9 cellular contexts compared by ENCODE assay signal in the genomic region with DNA sequence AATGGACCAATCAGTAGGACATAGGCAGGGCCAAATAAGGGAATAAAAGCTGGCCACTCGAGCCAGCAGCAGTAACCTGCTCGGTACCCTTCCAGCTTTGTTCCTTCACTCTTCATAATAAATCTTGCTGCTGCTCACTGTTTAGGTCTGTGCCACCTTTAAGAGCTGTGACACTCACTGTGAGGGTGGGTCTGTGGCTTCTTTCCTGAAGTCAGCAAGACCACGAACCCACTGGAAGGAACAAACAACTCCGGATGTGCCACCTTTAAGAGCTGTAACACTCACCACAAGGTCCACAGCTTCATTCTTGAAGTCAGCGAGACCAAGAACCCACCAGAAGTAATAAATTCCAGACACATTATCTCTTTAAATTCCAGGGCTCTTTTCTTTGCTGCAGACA.
"Had no signal": no experiment of that assay in that cellular context is flagged by ENCODE, and none has a peak within 500 bp of the region (broad histone marks: within the 10 kb centered on the region; RNA-seq: fewer than 3 reads in every experiment).

No MANE protein-coding gene starts in this region.

- H3K9me3 ChIP-seq: HAP-1 had no signal

- H3K27ac ChIP-seq: GM23248, HL-60 had no signal

- H3K4me3 Mint-ChIP-seq: HFFc6 had no signal

- H3K4me3 ChIP-seq: GM23248, HAP-1 had no signal

- H3K27ac Mint-ChIP-seq: HFFc6 had no signal

- H3K36me3 ChIP-seq: HAP-1 had no signal

- ATAC-seq: HCT116 had no signal

- H3K4me1 ChIP-seq: HAP-1 had no signal

- H2AFZ ChIP-seq: GM23248 had no signal

- DNase-seq: GM23248, GOT3, H7, HFFc6, IMR-90, KBM-7 had no signal
